ENCODE assay signal across 34 cellular contexts in genomic region chr17:1948517-1948825, GRCh38.
"Had no signal": no experiment of that assay in that cellular context is flagged by ENCODE, and none has a peak within 500 bp of the region (broad histone marks: within the 10 kb centered on the region; RNA-seq: fewer than 3 reads in every experiment).

No MANE protein-coding gene starts in this region.

- H3K4me1 ChIP-seq: ascending aorta, breast epithelium, Peyer's patch had no signal

- H3K27ac Mint-ChIP-seq: activated B cell treated with CpG ODN at 0.5 μM for 24 hours; activated CD4-positive, alpha-beta memory T cell treated with anti-CD3 and anti-CD28 coated beads for 36 hours; activated naive CD4-positive, alpha-beta T cell treated with anti-CD3 and anti-CD28 coated beads, Interleukin-2, amount 50 U/mL, for 24 hours; activated naive CD8-positive, alpha-beta T cell treated with anti-CD3 and anti-CD28 coated beads, Interleukin-2, amount 10 ng/mL, durations not matched to agents 7 days and 5 days had no signal

- H3K27ac ChIP-seq: ascending aorta, breast epithelium, KMS-11, Peyer's patch, VCaP had no signal

- H3K36me3 Mint-ChIP-seq: activated CD4-positive, alpha-beta memory T cell treated with anti-CD3 and anti-CD28 coated beads for 36 hours; activated naive CD4-positive, alpha-beta T cell treated with anti-CD3 and anti-CD28 coated beads, Interleukin-2, amount 50 U/mL, for 24 hours; activated naive CD8-positive, alpha-beta T cell treated with anti-CD3 and anti-CD28 coated beads, Interleukin-2, amount 10 ng/mL, durations not matched to agents 7 days and 5 days had no signal

- H3K4me1 Mint-ChIP-seq: activated B cell treated with CpG ODN at 0.5 μM for 24 hours; activated naive CD4-positive, alpha-beta T cell treated with anti-CD3 and anti-CD28 coated beads, Interleukin-2, amount 50 U/mL, for 24 hours; activated naive CD8-positive, alpha-beta T cell treated with anti-CD3 and anti-CD28 coated beads, Interleukin-2, amount 10 ng/mL, durations not matched to agents 7 days and 5 days had no signal

- H3K4me3 Mint-ChIP-seq: activated B cell treated with CpG ODN at 0.5 μM for 24 hours; activated CD4-positive, alpha-beta memory T cell treated with anti-CD3 and anti-CD28 coated beads for 36 hours; activated naive CD4-positive, alpha-beta T cell treated with anti-CD3 and anti-CD28 coated beads, Interleukin-2, amount 50 U/mL, for 24 hours; activated naive CD8-positive, alpha-beta T cell treated with anti-CD3 and anti-CD28 coated beads, Interleukin-2, amount 10 ng/mL, durations not matched to agents 7 days and 5 days had no signal

- DNase-seq: activated B cell treated with CpG ODN at 0.5 μM for 24 hours; activated CD4-positive, alpha-beta memory T cell treated with anti-CD3 and anti-CD28 coated beads for 36 hours; activated CD4-positive, alpha-beta T cell treated with anti-CD3 and anti-CD28 coated beads for 4 hours; activated CD4-positive, alpha-beta T cell treated with anti-CD3 and anti-CD28 coated beads, Interleukin-2, amount 50 U/mL, for 1 hour; activated CD4-positive, CD25-positive, alpha-beta regulatory T cell treated with anti-CD3 and anti-CD28 coated beads, Interleukin-2, amount 50 U/mL, for 72 hours; activated CD8-positive, alpha-beta memory T cell treated with anti-CD3 and anti-CD28 coated beads, Interleukin-2, amount 50 U/mL, for 4 hours; activated effector memory CD4-positive, alpha-beta T cell treated with anti-CD3 and anti-CD28 coated beads, Interleukin-2, amount 50 U/mL, for 16 hours; activated naive CD4-positive, alpha-beta T cell; activated naive CD8-positive, alpha-beta T cell treated with anti-CD3 and anti-CD28 coated beads, Interleukin-2, amount 10 ng/mL, durations not matched to agents 7 days and 5 days; activated T-cell treated with anti-CD3 and anti-CD28 coated beads for 4 hours; activated T-cell treated with anti-CD3 and anti-CD28 coated beads, Interleukin-2, amount 50 U/mL, for 48 hours; amygdala; caudate nucleus; cerebellar nuclear complex; MM.1S; MV-4-11; NCI-H1092; NCI-H1436 treated with DMSO at 0.1 percent for 48 hours; NCI-H1694 treated with DMSO at 0.1 percent for 48 hours; NCI-H2029; NCI-H345; NCI-H524 treated with DMSO at 0.1 percent for 48 hours; PC-3; RPMI8226; SW 1271; T-helper 1 cell; T-helper 2 cell; T-helper 9 cell had no signal

- H3K27me3 ChIP-seq: ascending aorta, breast epithelium, Peyer's patch had no signal

- ATAC-seq: PC-3 had no signal

- H3K4me3 ChIP-seq: ascending aorta, breast epithelium, Peyer's patch had no signal

- H3K9me3 ChIP-seq: ascending aorta, breast epithelium, Peyer's patch had no signal

- H3K9me3 Mint-ChIP-seq: activated B cell treated with CpG ODN at 0.5 μM for 24 hours; activated CD4-positive, alpha-beta memory T cell treated with anti-CD3 and anti-CD28 coated beads for 36 hours; activated naive CD4-positive, alpha-beta T cell treated with anti-CD3 and anti-CD28 coated beads, Interleukin-2, amount 50 U/mL, for 24 hours; activated naive CD8-positive, alpha-beta T cell treated with anti-CD3 and anti-CD28 coated beads, Interleukin-2, amount 10 ng/mL, durations not matched to agents 7 days and 5 days had no signal

- H3K27me3 Mint-ChIP-seq: activated B cell treated with CpG ODN at 0.5 μM for 24 hours; activated CD4-positive, alpha-beta memory T cell treated with anti-CD3 and anti-CD28 coated beads for 36 hours; activated naive CD4-positive, alpha-beta T cell treated with anti-CD3 and anti-CD28 coated beads, Interleukin-2, amount 50 U/mL, for 24 hours had no signal
